Comparison of ENCODE assay signal across 1 cellular context in genomic region chr6:27873101-27874030, GRCh38.
TF ChIP-seq lines count a peak whose summit lies in the region.

No MANE protein-coding gene starts in this region.

TF ChIP-seq in K562, 482 proteins besides CTCF, POLR2A, EP300 and RAD21 (continued from another document):
- TF ChIP-seq MBD1 (CRISPR knock-in tag; IDR thresholded peaks at IDR 0.05) (0 out of 2 replicates have a peak, but pooled peaks have one; percentile 33), ZBTB33 (CRISPR knock-in tag; IDR thresholded peaks at IDR 0.05) (peak; percentile 94), WHSC1 (IDR thresholded peaks at IDR 0.05; ENCODE audit: low read length) (no peak), NEUROD1 (IDR thresholded peaks at IDR 0.05; ENCODE audit: borderline replicate concordance, low read depth, low read length, partially characterized antibody) (no peak), ZNF766 (CRISPR knock-in tag; conservative IDR thresholded peaks at IDR 0.05) (no peak), SMARCA5 (IDR thresholded peaks at IDR 0.05) (no peak), NKRF (IDR thresholded peaks at IDR 0.05; ENCODE audit: borderline replicate concordance) (no peak), TCF15 (CRISPR knock-in tag; IDR thresholded peaks at IDR 0.05) (no peak)
- TF ChIP-seq, protein P1, sequence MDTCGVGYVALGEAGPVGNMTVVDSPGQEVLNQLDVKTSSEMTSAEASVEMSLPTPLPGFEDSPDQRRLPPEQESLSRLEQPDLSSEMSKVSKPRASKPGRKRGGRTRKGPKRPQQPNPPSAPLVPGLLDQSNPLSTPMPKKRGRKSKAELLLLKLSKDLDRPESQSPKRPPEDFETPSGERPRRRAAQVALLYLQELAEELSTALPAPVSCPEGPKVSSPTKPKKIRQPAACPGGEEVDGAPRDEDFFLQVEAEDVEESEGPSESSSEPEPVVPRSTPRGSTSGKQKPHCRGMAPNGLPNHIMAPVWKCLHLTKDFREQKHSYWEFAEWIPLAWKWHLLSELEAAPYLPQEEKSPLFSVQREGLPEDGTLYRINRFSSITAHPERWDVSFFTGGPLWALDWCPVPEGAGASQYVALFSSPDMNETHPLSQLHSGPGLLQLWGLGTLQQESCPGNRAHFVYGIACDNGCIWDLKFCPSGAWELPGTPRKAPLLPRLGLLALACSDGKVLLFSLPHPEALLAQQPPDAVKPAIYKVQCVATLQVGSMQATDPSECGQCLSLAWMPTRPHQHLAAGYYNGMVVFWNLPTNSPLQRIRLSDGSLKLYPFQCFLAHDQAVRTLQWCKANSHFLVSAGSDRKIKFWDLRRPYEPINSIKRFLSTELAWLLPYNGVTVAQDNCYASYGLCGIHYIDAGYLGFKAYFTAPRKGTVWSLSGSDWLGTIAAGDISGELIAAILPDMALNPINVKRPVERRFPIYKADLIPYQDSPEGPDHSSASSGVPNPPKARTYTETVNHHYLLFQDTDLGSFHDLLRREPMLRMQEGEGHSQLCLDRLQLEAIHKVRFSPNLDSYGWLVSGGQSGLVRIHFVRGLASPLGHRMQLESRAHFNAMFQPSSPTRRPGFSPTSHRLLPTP (IDR thresholded peaks at IDR 0.05; ENCODE audit: borderline replicate concordance, extremely low read depth, insufficient read length): no peak
